In the genomic region with DNA sequence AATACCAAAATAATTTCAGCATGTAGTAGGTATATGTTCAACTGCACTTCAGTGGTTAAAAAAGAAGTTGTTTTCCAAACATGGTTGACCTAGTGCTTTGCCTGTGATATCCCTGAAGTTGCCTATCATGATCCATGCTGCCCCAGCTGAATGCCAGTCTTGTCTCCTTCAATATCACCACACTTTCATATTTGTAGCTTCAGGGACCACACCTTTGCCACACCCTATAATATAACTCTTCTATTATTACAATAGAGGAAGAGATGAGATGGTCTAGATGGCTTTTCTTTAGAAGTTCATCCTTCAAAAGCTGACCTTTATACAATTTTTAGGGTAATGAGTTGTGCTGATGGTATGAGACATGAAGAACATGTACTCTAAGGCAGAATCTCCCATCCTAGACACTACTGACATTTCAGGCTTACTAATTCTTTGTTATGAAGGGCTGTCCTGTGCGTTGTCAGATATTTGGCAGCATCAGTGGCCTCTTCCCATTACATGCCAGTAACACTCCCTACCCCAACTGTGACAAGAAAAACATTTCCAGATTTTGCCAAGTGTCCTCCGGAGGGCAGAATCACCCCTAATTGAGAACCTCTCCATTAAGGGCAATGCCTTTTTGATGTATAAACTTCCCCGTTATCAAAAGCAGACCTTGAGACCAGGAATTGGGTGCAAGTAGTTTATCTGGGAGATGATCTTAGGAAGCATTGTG, we compare ENCODE assay signal across 20 cellular contexts.
DNase-seq lines count a peak whose midpoint lies in the region; ATAC-seq, FAIRE-seq and TF ChIP-seq lines count a peak whose summit lies in the region.
"Had no signal": no experiment of that assay in that cellular context is flagged by ENCODE, and none has a peak within 500 bp of the region (broad histone marks: within the 10 kb centered on the region; RNA-seq: fewer than 3 reads in every experiment).

No MANE protein-coding gene starts in this region.

- no peak overlapping the region for H3K27ac ChIP-seq in H9 (ENCODE audit: insufficient read length, low read depth, low read length)
- no peak overlapping the region for H3K27ac ChIP-seq in GM12878 (ENCODE audit: control insufficient read depth, insufficient read depth)
- H3K27ac ChIP-seq: body of pancreas, RWPE1, upper lobe of left lung had no signal

- H3T11ph ChIP-seq in H9 (ENCODE audit: low read length) = no peak overlapping the region

- POLR2A ChIA-PET in GM12878 (lab: Charles Lee) = no interaction called here

- no peak overlapping the region for H2AK5ac ChIP-seq in H9 (ENCODE audit: insufficient read length, low read length)

- TF ChIP-seq CTCF in H9 (conservative IDR thresholded peaks at IDR 0.05) (peak; percentile 34; the same call in 2 of the 3 replicates), GM12878 (IDR thresholded peaks at IDR 0.05 in 2 of 3, conservative IDR thresholded peaks at IDR 0.05 in 1 of 3; ENCODE audit: control insufficient read depth in 2 of 3, extremely low read depth in 1 of 3, insufficient read depth in 1 of 3, low read depth in 3 of 3, low read length in 3 of 3) (peak in 2 of 3 experiments; percentile 10 to 26; a peak in 1 of 6 replicates)

- no peaks in the 10 kb centered on the region for H3K79me1 ChIP-seq in H9 (ENCODE audit: insufficient read depth, low read depth, low read length, poor library complexity, severe bottlenecking)

- peaks cover 0 to 3% of the 10 kb centered on the region in 2 experiments; a peak in 3 of 5 replicates for H3K9me3 Mint-ChIP-seq in H9
- H3K9me3 Mint-ChIP-seq: activated naive CD4-positive, alpha-beta T cell treated with anti-CD3 and anti-CD28 coated beads, Interleukin-2, amount 50 U/mL, for 24 hours; CD14-positive monocyte; stimulated activated memory B cell treated with anti-CD40 and anti-IgM and Interleukin-4, amounts not matched to agents 10 μg/mL and 1 μg/mL and 100 μg/mL, for 72 hours had no signal

- no peak overlapping the region for H3K4me3 Mint-ChIP-seq in H9
- H3K4me3 Mint-ChIP-seq: activated naive CD4-positive, alpha-beta T cell treated with anti-CD3 and anti-CD28 coated beads, Interleukin-2, amount 50 U/mL, for 24 hours; CD14-positive monocyte; stimulated activated memory B cell treated with anti-CD40 and anti-IgM and Interleukin-4, amounts not matched to agents 10 μg/mL and 1 μg/mL and 100 μg/mL, for 72 hours had no signal

- no peak overlapping the region for H4K5ac ChIP-seq in H9 (ENCODE audit: insufficient read length, low read depth, low read length)

- H2BK12ac ChIP-seq in H9 (ENCODE audit: insufficient read length, low read depth, low read length) = no peak overlapping the region

- H3K18ac ChIP-seq in H9 (ENCODE audit: insufficient read length, low read depth, low read length) = no peak overlapping the region

- no peak overlapping the region for H2BK15ac ChIP-seq in H9 (ENCODE audit: low read depth, low read length)

- peak; percentile 33; the same call in 1 of the 2 replicates for TF ChIP-seq RAD21 in GM12878 (IDR thresholded peaks at IDR 0.05; ENCODE audit: insufficient read depth, low read depth, low read length)

- H3K23me2 ChIP-seq in H9 (ENCODE audit: insufficient read length, low read depth, low read length, poor library complexity, severe bottlenecking) = no peaks in the 10 kb centered on the region

- H3K4me3 ChIP-seq in GM12878 = no peak overlapping the region
- H3K4me3 ChIP-seq: body of pancreas, upper lobe of left lung had no signal

- CTCF ChIA-PET in GM12878 (lab: Yijun Ruan, JAX) = interaction anchor here (0.6 to 1.8 kb wide), 6 partner anchors 11 to 423 kb away, joined by 3 to 7 read pairs (median 4); no protein-coding TSS in a partner anchor

- ATAC-seq in GM12878 = no peak
- peak; percentile 82 for ATAC-seq in left colon
- ATAC-seq in GM19328 (IDR thresholded peaks at IDR 0.05; ENCODE audit: unreplicated experiment) = no peak
- ATAC-seq: activated CD4-positive, CD25-positive, alpha-beta regulatory T cell treated with anti-CD3 and anti-CD28 coated beads, Interleukin-2, amount 50 U/mL, for 24 hours; body of pancreas; left lobe of liver; stimulated activated memory B cell treated with anti-CD40 and anti-IgM and Interleukin-4, amounts not matched to agents 10 μg/mL and 1 μg/mL and 100 μg/mL, for 72 hours had no signal

- H3K4me1 ChIP-seq in H9 (ENCODE audit: insufficient read depth, low read length) (peaks cover 6% of the 10 kb centered on the region; the same call in 1 of the 2 replicates), GM12878 (ENCODE audit: control insufficient read depth, insufficient read depth, low read length) (no peaks in the 10 kb centered on the region)
- H3K4me1 ChIP-seq: body of pancreas, upper lobe of left lung had no signal

- H3K4me1 Mint-ChIP-seq in H9 = peaks cover 33 to 40% of the 10 kb centered on the region in 2 experiments
- H3K4me1 Mint-ChIP-seq: stimulated activated memory B cell treated with anti-CD40 and anti-IgM and Interleukin-4, amounts not matched to agents 10 μg/mL and 1 μg/mL and 100 μg/mL, for 72 hours had no signal

- in situ Hi-C loops in GM12878 (cut with MboI) = no loop called here

- SMC1A ChIA-PET in GM12878 (lab: Charles Lee; ENCODE audit: uncharacterized antibody, unreplicated experiment) = interaction anchor here (0.9 to 1.9 kb wide), 6 partner anchors 11 to 424 kb away, joined by 3 to 6 read pairs (median 4); no protein-coding TSS in a partner anchor

- H3K56ac ChIP-seq in H9 (ENCODE audit: insufficient read length, low read depth, low read length) = no peak overlapping the region

- H2AFZ ChIP-seq in H9 (ENCODE audit: low read length) = no peak overlapping the region
- H2AFZ ChIP-seq in GM12878 (ENCODE audit: control insufficient read depth, low read depth, low read length) = no peak overlapping the region

- no TSS peak for BruUV-seq in GM12878 (replicated peaks; lab: Mats Ljungman, UMichigan)

- no peak for FAIRE-seq in GM12878 (lab: Jason Lieb, UNC)
- FAIRE-seq: GM12891 had no signal

- H3K4me2 ChIP-seq in H9 (ENCODE audit: insufficient read depth, insufficient read length, low read length) (no peak overlapping the region), GM12878 (ENCODE audit: control insufficient read depth, insufficient read depth) (no peak overlapping the region)

- no peak overlapping the region for H4K8ac ChIP-seq in H9 (replicated peaks; ENCODE audit: insufficient read length, low read depth, low read length)

- H3K36me3 ChIP-seq in GM12878 (ENCODE audit: control insufficient read depth in 2 of 2, insufficient read depth in 2 of 2, low read length in 1 of 2) = no peaks in the 10 kb centered on the region
- H3K36me3 ChIP-seq: upper lobe of left lung had no signal

- H3K36me3 Mint-ChIP-seq in H9 (ENCODE audit: insufficient read depth in 1 of 3, low read depth in 3 of 3) = peaks cover 0 to 15% (median 3%) of the 10 kb centered on the region in 3 experiments; a peak in 4 of 7 replicates
- H3K36me3 Mint-ChIP-seq: activated naive CD4-positive, alpha-beta T cell treated with anti-CD3 and anti-CD28 coated beads, Interleukin-2, amount 50 U/mL, for 24 hours; CD14-positive monocyte; stimulated activated memory B cell treated with anti-CD40 and anti-IgM and Interleukin-4, amounts not matched to agents 10 μg/mL and 1 μg/mL and 100 μg/mL, for 72 hours had no signal

- no peak overlapping the region for H3K4ac ChIP-seq in H9 (ENCODE audit: low read depth, low read length)

- no peak for TF ChIP-seq POLR2A in GM12878 (IDR thresholded peaks at IDR 0.05; ENCODE audit: low read depth, low read length)

- H3K27me3 Mint-ChIP-seq in H9 (ENCODE audit: low read depth) = peaks cover 3% of the 10 kb centered on the region
- H3K27me3 Mint-ChIP-seq: activated naive CD4-positive, alpha-beta T cell treated with anti-CD3 and anti-CD28 coated beads, Interleukin-2, amount 50 U/mL, for 24 hours; stimulated activated memory B cell treated with anti-CD40 and anti-IgM and Interleukin-4, amounts not matched to agents 10 μg/mL and 1 μg/mL and 100 μg/mL, for 72 hours had no signal

- intact Hi-C loops in GM12878 (cut with micrococcal nuclease; ENCODE audit: unreplicated experiment) (no loop called here), left colon (cut with DNase I, micrococcal nuclease) (no loop called here)

- RAD21 ChIA-PET in GM12878 (lab: Charles Lee; ENCODE audit: unreplicated experiment) = interaction anchor here (1.3 to 1.9 kb wide), 2 partner anchors 20 to 423 kb away, joined by 5 to 6 read pairs; no protein-coding TSS in a partner anchor

- H3K27ac Mint-ChIP-seq in H9 = no peak overlapping the region
- H3K27ac Mint-ChIP-seq: activated naive CD4-positive, alpha-beta T cell treated with anti-CD3 and anti-CD28 coated beads, Interleukin-2, amount 50 U/mL, for 24 hours; CD14-positive monocyte; stimulated activated memory B cell treated with anti-CD40 and anti-IgM and Interleukin-4, amounts not matched to agents 10 μg/mL and 1 μg/mL and 100 μg/mL, for 72 hours had no signal

- H4K20me1 ChIP-seq in H9 (ENCODE audit: control insufficient read depth, insufficient read depth, insufficient read length) (no peaks in the 10 kb centered on the region), GM12878 (ENCODE audit: control insufficient read depth, insufficient read depth) (no peaks in the 10 kb centered on the region)

- H3K79me2 ChIP-seq in H9 (ENCODE audit: insufficient read depth, low read length) = no peaks in the 10 kb centered on the region
- H3K79me2 ChIP-seq in GM12878 (ENCODE audit: control insufficient read depth, insufficient read depth, low read length) = no peaks in the 10 kb centered on the region

- no peak overlapping the region for H3K14ac ChIP-seq in H9 (ENCODE audit: insufficient read depth, low read length)

- H2BK20ac ChIP-seq in H9 (ENCODE audit: low read depth, low read length, poor library complexity, severe bottlenecking) = no peak overlapping the region

- no peak overlapping the region for H4K91ac ChIP-seq in H9 (ENCODE audit: insufficient read length, low read depth, low read length)

- no peaks in the 10 kb centered on the region for H3K9me3 ChIP-seq in H9 (ENCODE audit: control insufficient read depth, low read depth, low read length)
- H3K9me3 ChIP-seq in GM12878 (replicated peaks; ENCODE audit: control insufficient read depth, insufficient read depth, low read length) = no peaks in the 10 kb centered on the region
- H3K9me3 ChIP-seq: body of pancreas, upper lobe of left lung had no signal

- no peak for TF ChIP-seq EP300 in GM12878 (IDR thresholded peaks at IDR 0.05; ENCODE audit: borderline replicate concordance in 1 of 2, control insufficient read depth in 1 of 2, low read depth in 2 of 2, low read length in 2 of 2)

- WGBS in H9 (ENCODE audit: extremely low coverage, insufficient read length, low lambda C conversion rate) = no CpG with 5 or more reads among the region's 3 CpGs
- WGBS in GM12878 (ENCODE audit: insufficient coverage, insufficient replicate concordance, low lambda C conversion rate, missing lambda C conversion rate) = 44% methylated on average over 3 of the region's 3 CpGs

- H3K9ac ChIP-seq in H9 (ENCODE audit: extremely low read depth, insufficient read length, low read length) = no peak overlapping the region
- no peak overlapping the region for H3K9ac ChIP-seq in GM12878 (ENCODE audit: control insufficient read depth, insufficient read depth, low read length)

- H2BK120ac ChIP-seq in H9 (ENCODE audit: low read depth, low read length, poor library complexity, severe bottlenecking) = no peak overlapping the region

- H3K27me3 ChIP-seq in H9 (ENCODE audit: insufficient read depth, low read length) = no peaks in the 10 kb centered on the region
- H3K27me3 ChIP-seq in GM12878 (replicated peaks in 1 of 2; ENCODE audit: control insufficient read depth in 2 of 2, insufficient read depth in 2 of 2, low read length in 1 of 2) = no peaks in the 10 kb centered on the region
- H3K27me3 ChIP-seq: body of pancreas, upper lobe of left lung had no signal

- no peak overlapping the region for H3K23ac ChIP-seq in H9 (ENCODE audit: insufficient read length, low read depth, low read length)

- peak; percentile 20 for DNase-seq in NCI-H1694 treated with DMSO at 0.1 percent for 48 hours (lab: John Stamatoyannopoulos, UW)
- DNase-seq in NCI-H1694 (lab: John Stamatoyannopoulos, UW) = no peak
- no peak for DNase-seq in H9
- no peak for DNase-seq in GM12878 (ENCODE audit: low read depth, low spot score)
- DNase-seq in left colon = no peak
- no peak for DNase-seq in activated effector memory CD4-positive, alpha-beta T cell treated with anti-CD3 and anti-CD28 coated beads, Interleukin-2, amount 50 U/mL, for 16 hours
- no peak for DNase-seq in NCI-H510A treated with DMSO at 0.1 percent for 48 hours (lab: John Stamatoyannopoulos, UW)
- DNase-seq: activated CD8-positive, alpha-beta memory T cell treated with anti-CD3 and anti-CD28 coated beads, Interleukin-2, amount 50 U/mL, for 4 hours; body of pancreas; NCI-H146; NCI-H526; upper lobe of left lung had no signal

- no peak overlapping the region for H2BK5ac ChIP-seq in H9 (ENCODE audit: insufficient read length, low read length)
